ENCODE assay signal across 8 cellular contexts in the genomic region with DNA sequence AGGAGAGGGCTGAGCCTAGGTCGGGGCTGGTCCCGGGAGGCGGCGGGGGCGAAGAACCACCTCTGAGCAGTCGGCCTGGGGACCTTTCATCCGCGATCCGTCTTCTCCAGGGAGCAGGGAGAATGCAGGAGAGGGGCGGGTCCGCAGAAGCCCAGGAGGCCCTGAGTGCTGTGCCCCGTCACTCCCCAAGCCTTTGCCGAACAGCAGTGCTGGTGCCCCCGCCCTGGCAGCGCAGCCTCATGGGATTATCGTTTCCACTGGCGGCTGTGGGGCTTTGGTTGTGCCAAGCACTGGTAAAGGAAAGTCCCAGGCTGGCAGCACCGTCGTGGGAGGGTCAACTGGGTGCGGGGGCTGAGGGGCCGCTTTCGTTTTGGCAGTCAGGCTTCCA. TPM values are rescaled to one million over a fixed set of nuclear protein-coding genes. Genes with fewer than 3 reads are reported as not detected.
DNase-seq lines count a peak whose midpoint lies in the region; ATAC-seq and TF ChIP-seq lines count a peak whose summit lies in the region.

No MANE protein-coding gene starts in this region.

- TF ChIP-seq POLR2A in thyroid gland (IDR thresholded peaks at IDR 0.05), result no peak

- DNase-seq in BJ (ENCODE audit: low read depth) (no peak), amniotic epithelial cell (ENCODE audit: low read depth) (peak; percentile 12), left lung (peak in 1 of 2 donors; percentile 76), thyroid gland (no peak), GM13977 (ENCODE audit: low spot score) (no peak)

- intact Hi-C loops in left lung (cut with DNase I), result no loop called here
- intact Hi-C loops in thyroid gland (cut with DNase I), result no loop called here

- peaks cover 17 to 25% of the 10 kb centered on the region in 2 donors for H3K4me1 ChIP-seq in left lung
- H3K4me1 ChIP-seq in thyroid gland, result peaks cover 12 to 20% of the 10 kb centered on the region in 2 donors

- H3K36me3 ChIP-seq in BJ (ENCODE audit: control insufficient read depth, insufficient read depth, low read length), result peaks cover 23% of the 10 kb centered on the region
- peaks cover 0 to 37% of the 10 kb centered on the region in 2 donors for H3K36me3 ChIP-seq in left lung
- H3K36me3 ChIP-seq in thyroid gland, result peaks cover 32 to 36% of the 10 kb centered on the region in 2 donors

- CTCF ChIA-PET in BJ (lab: Yijun Ruan, JAX), result interaction anchor here (1.6 kb wide), 1 partner anchor 10 kb away, joined by 4 read pairs; no protein-coding TSS in a partner anchor

- 0 to 7% methylated on average over 21 to 22 of the region's 22 CpGs for WGBS in thyroid gland, 2 donors

- H3K27me3 ChIP-seq in BJ (ENCODE audit: control insufficient read depth, insufficient read depth, low read length) (no peaks in the 10 kb centered on the region), left lung (peaks cover 0 to 2% of the 10 kb centered on the region in 2 donors), thyroid gland (no peaks in the 10 kb centered on the region)

- ATAC-seq in HG03354 (IDR thresholded peaks at IDR 0.05; ENCODE audit: poor library complexity, severe bottlenecking, unreplicated experiment), result peak; percentile 17
- ATAC-seq in left lung, result peak; percentile 13
- ATAC-seq in HG03442 (IDR thresholded peaks at IDR 0.05; ENCODE audit: unreplicated experiment), result no peak
- ATAC-seq in HG02970 (IDR thresholded peaks at IDR 0.05; ENCODE audit: low FRiP score, unreplicated experiment), result no peak

- in situ Hi-C loops in GM13977 (cut with MboI; ENCODE audit: low pct_unique_long_range_greater_than_20kb, low sequenced_read_pairs, unreplicated experiment), result no loop called here

- POLR2A ChIA-PET in BJ (lab: Charles Lee), result no interaction called here

- TF ChIP-seq CTCF in BJ (IDR thresholded peaks at IDR 0.05; ENCODE audit: insufficient read depth, low read depth, low read length) (no peak), left lung (IDR thresholded peaks at IDR 0.05) (no peak), thyroid gland (IDR thresholded peaks at IDR 0.05) (no peak), GM13977 (IDR thresholded peaks at IDR 0.05; ENCODE audit: extremely low read depth, insufficient read depth, missing control alignments) (no peak)

- H3K9me3 ChIP-seq in left lung (no peaks in the 10 kb centered on the region), thyroid gland (no peaks in the 10 kb centered on the region)

- H3K4me3 ChIP-seq in BJ (ENCODE audit: low read depth, low read length) (peak overlapping the region; percentile 99), left lung (peak overlapping the region; percentile 98 to 99), thyroid gland (replicated peaks in 1 of 3) (peak overlapping the region; percentile 75 to 98 (median 95))

- H3K27ac ChIP-seq in left lung, result peak overlapping the region in 1 of 2 donors; percentile 97
- H3K27ac ChIP-seq in thyroid gland, result peak overlapping the region in 1 of 3 donors; percentile 59

RNA-seq across cellular contexts. Expression of a gene that starts 0.6 kb away (rescaled TPM):
- 16.5 and 33.1 TPM in 2 replicates for polyA plus RNA-seq in BJ (2011; rRNA removed)
- polyA minus RNA-seq in BJ (2011; rRNA and poly(A)+ RNA removed), result 24.8 and 37.7 TPM in 2 replicates
- total RNA-seq in left lung (10 to 100 TPM; 25.8 to 30.9 TPM), thyroid gland (10 to 100 TPM; 34.4 to 91.8 (median 53.7) TPM)

RNA-seq across cellular contexts. Expression of a gene that starts 5.8 kb away (rescaled TPM):
- polyA plus RNA-seq in BJ (2011; rRNA removed), result not detected in 2 replicates
- polyA minus RNA-seq in BJ (2011; rRNA and poly(A)+ RNA removed), result not detected in 2 replicates
- total RNA-seq in left lung (not detected), thyroid gland (not detected)

RNA-seq across cellular contexts. Expression of a gene that starts 7.9 kb away (rescaled TPM):
- polyA plus RNA-seq in BJ (2011; rRNA removed), result 3,098 and 4,041 TPM in 2 replicates
- polyA minus RNA-seq in BJ (2011; rRNA and poly(A)+ RNA removed), result 2,585 and 4,088 TPM in 2 replicates
- 1,000 to 10,000 TPM; 1,832 to 2,162 TPM for total RNA-seq in left lung
- total RNA-seq in thyroid gland, result 1,000 to 10,000 TPM in 3 of 4 donors, 100 to 1,000 TPM in 1; 976 to 2,244 (median 1,167) TPM

RNA-seq across cellular contexts. Expression of a gene that starts 8.8 kb away (rescaled TPM):
- 0.17 TPM in 1 of 2 replicates, not detected in the other for polyA plus RNA-seq in BJ (2011; rRNA removed)
- not detected in 2 replicates for polyA minus RNA-seq in BJ (2011; rRNA and poly(A)+ RNA removed)
- total RNA-seq in left lung (1 to 10 TPM; 4.4 to 5.6 TPM), thyroid gland (not detected)

RNA-seq across cellular contexts. Expression of a gene that starts 11.5 kb away (rescaled TPM):
- 14.6 and 19.8 TPM in 2 replicates for polyA plus RNA-seq in BJ (2011; rRNA removed)
- polyA minus RNA-seq in BJ (2011; rRNA and poly(A)+ RNA removed), result 5.4 and 14.3 TPM in 2 replicates
- total RNA-seq in left lung (10 to 100 TPM; 25.8 to 26.1 TPM), thyroid gland (10 to 100 TPM in 3 of 4 donors, 1 to 10 TPM in 1; 7.8 to 37.2 (median 22.3) TPM)

Comparison
In these comparisons a context has a peak if more than half of its experiments do, and no peak if none do; other contexts are left out.
1. ATAC-seq: peak in HG03354 (single experiment) and left lung (single experiment); none in HG03442 (single experiment) and HG02970 (single experiment).
2. Peak in every context shown above with its lines, with median percentiles within 50 percentile points of each other: H3K4me3 ChIP-seq.